Comparison of ENCODE assay signal across 1 cellular context in genomic region chr12:31732926-31733548, GRCh38.
TF ChIP-seq lines count a peak whose summit lies in the region.

No MANE protein-coding gene starts in this region.

TF ChIP-seq in H1, 55 proteins besides CTCF, POLR2A, EP300 and RAD21:
- TF ChIP-seq, protein P1, sequence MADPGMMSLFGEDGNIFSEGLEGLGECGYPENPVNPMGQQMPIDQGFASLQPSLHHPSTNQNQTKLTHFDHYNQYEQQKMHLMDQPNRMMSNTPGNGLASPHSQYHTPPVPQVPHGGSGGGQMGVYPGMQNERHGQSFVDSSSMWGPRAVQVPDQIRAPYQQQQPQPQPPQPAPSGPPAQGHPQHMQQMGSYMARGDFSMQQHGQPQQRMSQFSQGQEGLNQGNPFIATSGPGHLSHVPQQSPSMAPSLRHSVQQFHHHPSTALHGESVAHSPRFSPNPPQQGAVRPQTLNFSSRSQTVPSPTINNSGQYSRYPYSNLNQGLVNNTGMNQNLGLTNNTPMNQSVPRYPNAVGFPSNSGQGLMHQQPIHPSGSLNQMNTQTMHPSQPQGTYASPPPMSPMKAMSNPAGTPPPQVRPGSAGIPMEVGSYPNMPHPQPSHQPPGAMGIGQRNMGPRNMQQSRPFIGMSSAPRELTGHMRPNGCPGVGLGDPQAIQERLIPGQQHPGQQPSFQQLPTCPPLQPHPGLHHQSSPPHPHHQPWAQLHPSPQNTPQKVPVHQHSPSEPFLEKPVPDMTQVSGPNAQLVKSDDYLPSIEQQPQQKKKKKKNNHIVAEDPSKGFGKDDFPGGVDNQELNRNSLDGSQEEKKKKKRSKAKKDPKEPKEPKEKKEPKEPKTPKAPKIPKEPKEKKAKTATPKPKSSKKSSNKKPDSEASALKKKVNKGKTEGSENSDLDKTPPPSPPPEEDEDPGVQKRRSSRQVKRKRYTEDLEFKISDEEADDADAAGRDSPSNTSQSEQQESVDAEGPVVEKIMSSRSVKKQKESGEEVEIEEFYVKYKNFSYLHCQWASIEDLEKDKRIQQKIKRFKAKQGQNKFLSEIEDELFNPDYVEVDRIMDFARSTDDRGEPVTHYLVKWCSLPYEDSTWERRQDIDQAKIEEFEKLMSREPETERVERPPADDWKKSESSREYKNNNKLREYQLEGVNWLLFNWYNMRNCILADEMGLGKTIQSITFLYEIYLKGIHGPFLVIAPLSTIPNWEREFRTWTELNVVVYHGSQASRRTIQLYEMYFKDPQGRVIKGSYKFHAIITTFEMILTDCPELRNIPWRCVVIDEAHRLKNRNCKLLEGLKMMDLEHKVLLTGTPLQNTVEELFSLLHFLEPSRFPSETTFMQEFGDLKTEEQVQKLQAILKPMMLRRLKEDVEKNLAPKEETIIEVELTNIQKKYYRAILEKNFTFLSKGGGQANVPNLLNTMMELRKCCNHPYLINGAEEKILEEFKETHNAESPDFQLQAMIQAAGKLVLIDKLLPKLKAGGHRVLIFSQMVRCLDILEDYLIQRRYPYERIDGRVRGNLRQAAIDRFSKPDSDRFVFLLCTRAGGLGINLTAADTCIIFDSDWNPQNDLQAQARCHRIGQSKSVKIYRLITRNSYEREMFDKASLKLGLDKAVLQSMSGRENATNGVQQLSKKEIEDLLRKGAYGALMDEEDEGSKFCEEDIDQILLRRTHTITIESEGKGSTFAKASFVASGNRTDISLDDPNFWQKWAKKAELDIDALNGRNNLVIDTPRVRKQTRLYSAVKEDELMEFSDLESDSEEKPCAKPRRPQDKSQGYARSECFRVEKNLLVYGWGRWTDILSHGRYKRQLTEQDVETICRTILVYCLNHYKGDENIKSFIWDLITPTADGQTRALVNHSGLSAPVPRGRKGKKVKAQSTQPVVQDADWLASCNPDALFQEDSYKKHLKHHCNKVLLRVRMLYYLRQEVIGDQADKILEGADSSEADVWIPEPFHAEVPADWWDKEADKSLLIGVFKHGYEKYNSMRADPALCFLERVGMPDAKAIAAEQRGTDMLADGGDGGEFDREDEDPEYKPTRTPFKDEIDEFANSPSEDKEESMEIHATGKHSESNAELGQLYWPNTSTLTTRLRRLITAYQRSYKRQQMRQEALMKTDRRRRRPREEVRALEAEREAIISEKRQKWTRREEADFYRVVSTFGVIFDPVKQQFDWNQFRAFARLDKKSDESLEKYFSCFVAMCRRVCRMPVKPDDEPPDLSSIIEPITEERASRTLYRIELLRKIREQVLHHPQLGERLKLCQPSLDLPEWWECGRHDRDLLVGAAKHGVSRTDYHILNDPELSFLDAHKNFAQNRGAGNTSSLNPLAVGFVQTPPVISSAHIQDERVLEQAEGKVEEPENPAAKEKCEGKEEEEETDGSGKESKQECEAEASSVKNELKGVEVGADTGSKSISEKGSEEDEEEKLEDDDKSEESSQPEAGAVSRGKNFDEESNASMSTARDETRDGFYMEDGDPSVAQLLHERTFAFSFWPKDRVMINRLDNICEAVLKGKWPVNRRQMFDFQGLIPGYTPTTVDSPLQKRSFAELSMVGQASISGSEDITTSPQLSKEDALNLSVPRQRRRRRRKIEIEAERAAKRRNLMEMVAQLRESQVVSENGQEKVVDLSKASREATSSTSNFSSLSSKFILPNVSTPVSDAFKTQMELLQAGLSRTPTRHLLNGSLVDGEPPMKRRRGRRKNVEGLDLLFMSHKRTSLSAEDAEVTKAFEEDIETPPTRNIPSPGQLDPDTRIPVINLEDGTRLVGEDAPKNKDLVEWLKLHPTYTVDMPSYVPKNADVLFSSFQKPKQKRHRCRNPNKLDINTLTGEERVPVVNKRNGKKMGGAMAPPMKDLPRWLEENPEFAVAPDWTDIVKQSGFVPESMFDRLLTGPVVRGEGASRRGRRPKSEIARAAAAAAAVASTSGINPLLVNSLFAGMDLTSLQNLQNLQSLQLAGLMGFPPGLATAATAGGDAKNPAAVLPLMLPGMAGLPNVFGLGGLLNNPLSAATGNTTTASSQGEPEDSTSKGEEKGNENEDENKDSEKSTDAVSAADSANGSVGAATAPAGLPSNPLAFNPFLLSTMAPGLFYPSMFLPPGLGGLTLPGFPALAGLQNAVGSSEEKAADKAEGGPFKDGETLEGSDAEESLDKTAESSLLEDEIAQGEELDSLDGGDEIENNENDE (IDR thresholded peaks at IDR 0.05; ENCODE audit: insufficient replicate concordance, low read length) = no peak
- TF ChIP-seq CEBPB (IDR thresholded peaks at IDR 0.05; ENCODE audit: low read depth, low read length) (peak; percentile 59; the same call in 1 of the 2 replicates), HDAC6 (IDR thresholded peaks at IDR 0.05; ENCODE audit: low read depth, low read length) (no peak), MAFK (IDR thresholded peaks at IDR 0.05; ENCODE audit: low read depth, low read length) (peak; percentile 68), POLR2AphosphoS5 (IDR thresholded peaks at IDR 0.05; ENCODE audit: low read depth, low read length) (peak; percentile 55), RBBP5 (IDR thresholded peaks at IDR 0.05; ENCODE audit: borderline replicate concordance, low read depth, low read length) (no peak), NRF1 (IDR thresholded peaks at IDR 0.05; ENCODE audit: low read depth, low read length) (no peak), CREB1 (IDR thresholded peaks at IDR 0.05) (no peak; the same call in 1 of the 2 replicates), CTBP2 (IDR thresholded peaks at IDR 0.05; ENCODE audit: borderline replicate concordance, insufficient read depth, insufficient read length, low read length) (peak; percentile 42), JUND (IDR thresholded peaks at IDR 0.05; ENCODE audit: low read length) (peak; percentile 97), TCF12 (IDR thresholded peaks at IDR 0.05; ENCODE audit: low read depth, low read length) (peak; percentile 49; the same call in 1 of the 2 replicates), HDAC2 (IDR thresholded peaks at IDR 0.05; ENCODE audit: borderline replicate concordance in 1 of 2, low read depth in 2 of 2, low read length in 2 of 2) (peak; percentile 55 to 69; a peak in 2 of 4 replicates), SP4 (IDR thresholded peaks at IDR 0.05; ENCODE audit: low read length) (no peak), BACH1 (IDR thresholded peaks at IDR 0.05; ENCODE audit: low read length) (peak; percentile 93), TEAD4 (IDR thresholded peaks at IDR 0.05; ENCODE audit: low read depth, low read length) (peak; percentile 61), JUN (IDR thresholded peaks at IDR 0.05; ENCODE audit: low read depth, low read length) (peak; percentile 87), GTF2F1 (IDR thresholded peaks at IDR 0.05; ENCODE audit: borderline replicate concordance, low read depth, low read length) (no peak)
